Comparison of ENCODE assay signal across 19 cellular contexts in the genomic region with DNA sequence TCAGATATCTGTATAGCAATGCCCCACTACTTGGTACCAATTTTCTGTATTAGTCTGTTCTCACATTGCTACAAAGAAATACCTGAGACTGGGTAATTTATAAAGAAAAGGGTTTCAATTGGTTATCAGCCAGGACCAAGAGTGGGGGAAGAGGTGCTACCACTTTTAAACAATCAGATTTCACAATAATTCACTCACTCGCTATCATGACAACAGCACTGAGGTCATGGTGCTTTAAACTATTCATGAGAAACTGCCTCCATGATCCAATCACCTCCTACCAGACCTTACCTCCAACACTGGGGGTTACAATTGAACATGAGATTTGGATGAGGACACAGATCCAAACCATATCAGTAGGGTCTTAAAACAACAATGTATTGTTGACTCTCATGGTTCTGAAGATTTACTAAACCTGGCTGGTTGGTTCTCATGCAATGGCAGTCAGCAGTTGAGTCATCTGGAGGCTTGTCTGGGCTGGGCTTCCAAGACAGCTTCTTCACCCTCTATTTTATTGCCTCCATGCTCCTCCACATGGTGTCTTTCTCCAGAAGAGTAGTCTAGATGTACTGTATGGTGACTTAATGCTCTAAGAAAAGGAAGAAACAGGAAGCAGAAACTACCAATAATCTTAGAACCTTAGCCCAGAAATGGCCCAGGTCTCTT. TPM values are rescaled to one million over a fixed set of nuclear protein-coding genes. Genes with fewer than 3 reads are reported as not detected.
"Had no signal": no experiment of that assay in that cellular context is flagged by ENCODE, and none has a peak within 500 bp of the region (broad histone marks: within the 10 kb centered on the region; RNA-seq: fewer than 3 reads in every experiment).

No MANE protein-coding gene starts in this region.

- H3K27ac ChIP-seq: coronary artery, dorsolateral prefrontal cortex, heart left ventricle, ovary had no signal

- H3K27me3 ChIP-seq: heart left ventricle, ovary had no signal

- H3K36me3 ChIP-seq: heart left ventricle, ovary had no signal

- H3K4me3 ChIP-seq: coronary artery, dorsolateral prefrontal cortex, heart left ventricle, mucosa of descending colon, ovary had no signal

- ATAC-seq: heart left ventricle; mucosa of descending colon; naive thymus-derived CD8-positive, alpha-beta T cell; right cardiac atrium had no signal

- FAIRE-seq: frontal cortex, small intestine, urothelium cell line had no signal

- H3K9me3 ChIP-seq: ovary had no signal

- DNase-seq: dorsolateral prefrontal cortex; effector CD8-positive, alpha-beta T cell; heart left ventricle; hippocampal formation; kidney glomerular epithelial cell; mucosa of descending colon; naive thymus-derived CD8-positive, alpha-beta T cell; ovary; right cardiac atrium; small intestine; stimulated activated CD4-positive, alpha-beta T cell treated with anti-CD3 and anti-CD28 coated beads, Interleukin-12 subunit alpha, Interleukin-12 subunit beta, amount 100 ng/mL, for 4 hours; stimulated activated CD4-positive, alpha-beta T cell treated with anti-CD3 and anti-CD28 coated beads, Interleukin-2, amount 100 ng/mL, for 48 hours; stimulated activated naive CD4-positive, alpha-beta T cell treated with Interleukin-2 at 50 U/mL for 16 hours had no signal

RNA-seq across cellular contexts. Expression of a gene that starts 21.2 kb away (rescaled TPM):
- total RNA-seq: chondrocyte; dorsolateral prefrontal cortex; frontal cortex; glomerular endothelial cell; heart left ventricle; naive thymus-derived CD8-positive, alpha-beta T cell; neural crest cell; right cardiac atrium had no signal
- polyA plus RNA-seq: heart left ventricle; naive thymus-derived CD8-positive, alpha-beta T cell; right cardiac atrium had no signal
